ENCODE assay signal across 8 cellular contexts in the genomic region with DNA sequence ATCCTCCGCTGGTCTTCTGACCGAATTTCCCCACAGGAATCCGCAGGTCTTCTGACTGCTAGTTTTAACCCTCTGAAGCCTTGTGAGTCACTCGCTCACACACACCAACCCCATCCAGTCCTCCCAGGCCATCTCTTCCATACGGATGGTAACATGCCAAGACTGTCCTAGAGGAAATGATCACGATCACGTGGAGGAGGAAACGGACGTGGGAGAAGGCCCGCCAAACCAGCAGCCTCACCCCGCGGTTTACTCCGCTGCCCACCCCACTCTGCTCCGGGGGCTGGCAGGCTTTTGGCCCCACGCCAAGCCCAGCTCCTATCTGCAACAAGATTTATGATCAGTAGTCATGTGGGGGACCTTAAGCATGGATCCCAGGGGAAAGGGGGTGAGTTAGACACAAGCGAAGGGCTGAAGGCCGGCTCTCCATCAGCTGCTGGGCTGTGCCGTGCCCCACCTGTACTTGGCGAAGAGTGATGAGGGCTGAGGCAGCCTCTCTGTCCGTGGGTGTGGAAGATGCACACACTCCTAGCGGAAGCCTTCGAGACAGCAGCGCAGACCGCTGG. TPM values are rescaled to one million over a fixed set of nuclear protein-coding genes. Genes with fewer than 3 reads are reported as not detected.
DNase-seq lines count a peak whose midpoint lies in the region; ATAC-seq and TF ChIP-seq lines count a peak whose summit lies in the region.

No MANE protein-coding gene starts in this region.

- no peaks in the 10 kb centered on the region for H3K9me3 Mint-ChIP-seq in mesothelial cell of epicardium

- no peaks in the 10 kb centered on the region for H3K27me3 ChIP-seq in HL-60 (ENCODE audit: insufficient read depth, poor library complexity, severe bottlenecking)
- no peaks in the 10 kb centered on the region for H3K27me3 ChIP-seq in vagina

- DNase-seq in Caki2 (ENCODE audit: low read depth) = peak; percentile 69
- DNase-seq in HL-60 (ENCODE audit: low read depth in 1 of 2, low spot score in 1 of 2) = peak; percentile 42 to 58
- DNase-seq in RKO (ENCODE audit: low spot score) = peak; percentile 96
- peak; percentile 63 to 92 for DNase-seq in dermis microvascular lymphatic vessel endothelial cell (ENCODE audit: low read depth in 2 of 2)
- no peak for DNase-seq in mesothelial cell of epicardium (ENCODE audit: low spot score in 2 of 2, unreplicated experiment in 2 of 2)
- no peak for DNase-seq in vagina (ENCODE audit: extremely low spot score in 2 of 2)

- no peaks in the 10 kb centered on the region for H3K9me3 ChIP-seq in vagina

- in situ Hi-C loops in Caki2 (cut with HindIII; ENCODE audit: low pct_unique_long_range_greater_than_20kb, low sequenced_read_pairs) = no loop called here

- H3K4me3 ChIP-seq in HL-60 (replicated peaks; ENCODE audit: insufficient read depth, low read length) = peak overlapping the region; percentile 97
- H3K4me3 ChIP-seq in vagina = peak overlapping the region; percentile 72

- no peaks in the 10 kb centered on the region for H3K27me3 Mint-ChIP-seq in mesothelial cell of epicardium (ENCODE audit: low read depth)

- H3K36me3 Mint-ChIP-seq in mesothelial cell of epicardium = peaks cover 17% of the 10 kb centered on the region

- peaks cover 25% of the 10 kb centered on the region for H3K4me1 ChIP-seq in vagina

- peak overlapping the region; percentile 87 for H3K27ac Mint-ChIP-seq in mesothelial cell of epicardium

- peak overlapping the region; percentile 82 for H3K4me3 Mint-ChIP-seq in mesothelial cell of epicardium

- intact Hi-C loops in vagina (cut with DNase I) = loop anchor here (5.0 kb wide), 1 partner anchor 41 kb away; a partner anchor contains a TSS

- ATAC-seq in HG03432 (IDR thresholded peaks at IDR 0.05; ENCODE audit: unreplicated experiment) (no peak), HG02973 (IDR thresholded peaks at IDR 0.05; ENCODE audit: unreplicated experiment) (no peak)

- peaks cover 25% of the 10 kb centered on the region for H3K4me1 Mint-ChIP-seq in mesothelial cell of epicardium

- TF ChIP-seq POLR2A in vagina (IDR thresholded peaks at IDR 0.05) = no peak

- H3K27ac ChIP-seq in HL-60 (replicated peaks) (peak overlapping the region; percentile 74), vagina (no peak overlapping the region)

- TF ChIP-seq CTCF in HL-60 (IDR thresholded peaks at IDR 0.05; ENCODE audit: insufficient read depth, low read length) (no peak), mesothelial cell of epicardium (IDR thresholded peaks at IDR 0.05; ENCODE audit: unreplicated experiment) (no peak), vagina (IDR thresholded peaks at IDR 0.05) (no peak)

- peaks cover 0 to 18% of the 10 kb centered on the region in 2 donors for H3K36me3 ChIP-seq in vagina

RNA-seq across cellular contexts. Expression of a gene that starts 1.5 kb away (rescaled TPM):
- total RNA-seq in Caki2 (2014; rRNA removed; shearing (Covaris generic); ENCODE audit: low replicate concordance) = 40.5 and 41.5 TPM in 2 replicates
- total RNA-seq in dermis microvascular lymphatic vessel endothelial cell = 11.0 and 19.8 TPM in 2 replicates
- total RNA-seq in mesothelial cell of epicardium = 35.4 to 37.2 TPM (median 36.0 TPM) in 3 replicates
- total RNA-seq in vagina = 21.4 TPM

RNA-seq across cellular contexts. Expression of a gene that starts 25.5 kb away (rescaled TPM):
- total RNA-seq in Caki2 (2014; rRNA removed; shearing (Covaris generic); ENCODE audit: low replicate concordance) = 0.37 and 1.6 TPM in 2 replicates
- total RNA-seq in dermis microvascular lymphatic vessel endothelial cell = 0.26 and 0.76 TPM in 2 replicates
- total RNA-seq in mesothelial cell of epicardium = 13.0 to 17.3 TPM (median 13.3 TPM) in 3 replicates
- total RNA-seq in vagina = 6.6 TPM

RNA-seq across cellular contexts. Expression of a gene that starts 41.1 kb away (rescaled TPM):
- 3,719 and 3,770 TPM in 2 replicates for total RNA-seq in Caki2 (2014; rRNA removed; shearing (Covaris generic); ENCODE audit: low replicate concordance)
- total RNA-seq in dermis microvascular lymphatic vessel endothelial cell = 6,103 and 8,158 TPM in 2 replicates
- 4,391 to 4,678 TPM (median 4,589 TPM) in 3 replicates for total RNA-seq in mesothelial cell of epicardium
- 2,441 TPM for total RNA-seq in vagina

Comparison
In these comparisons a context has a peak if more than half of its experiments do, and no peak if none do; other contexts are left out.
1. DNase-seq: peak in Caki2 (single experiment), HL-60 (2 of 2), RKO (single experiment) and dermis microvascular lymphatic vessel endothelial cell (2 of 2); none in mesothelial cell of epicardium (0 of 2) and vagina (0 of 2).